8 cellular contexts compared by ENCODE assay signal in the genomic region with DNA sequence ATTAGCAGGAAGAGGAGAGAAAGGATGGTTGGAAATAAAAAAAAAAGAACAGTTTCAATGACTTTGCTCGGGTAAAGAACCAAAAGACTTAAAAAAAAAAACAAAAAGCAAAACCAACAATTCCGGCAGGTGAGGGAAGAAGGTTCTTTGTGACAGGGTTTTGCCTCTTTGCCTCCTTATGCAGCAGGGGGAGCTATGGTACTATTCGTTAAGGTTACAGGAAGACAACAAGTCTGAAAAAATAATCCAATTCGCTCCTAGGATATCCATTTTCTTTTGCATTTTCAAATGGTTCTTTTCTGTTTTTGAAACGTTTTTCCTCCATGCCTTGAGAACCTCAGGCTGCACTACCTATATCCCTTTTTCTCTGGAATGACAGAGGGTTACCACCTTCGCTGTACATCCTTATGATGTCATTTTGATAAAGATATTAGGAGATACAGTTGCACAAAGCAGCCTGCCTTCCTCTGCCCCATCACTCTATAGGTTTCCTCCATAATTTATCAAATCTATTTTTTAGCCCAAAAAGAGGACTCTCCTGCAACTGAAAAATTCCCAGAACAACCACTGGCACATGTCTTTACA. TPM values are rescaled to one million over a fixed set of nuclear protein-coding genes. Genes with fewer than 3 reads are reported as not detected.
DNase-seq lines count a peak whose midpoint lies in the region; ATAC-seq lines count a peak whose summit lies in the region.

No MANE protein-coding gene starts in this region.

- H3K9me3 ChIP-seq in HAP-1 (no peaks in the 10 kb centered on the region), iPS DF 6.9 (ENCODE audit: control insufficient read depth, insufficient read depth, low read length) (no peaks in the 10 kb centered on the region)

- no peaks in the 10 kb centered on the region for H3K36me3 Mint-ChIP-seq in activated CD8-positive, alpha-beta T cell treated with anti-CD3 and anti-CD28 coated beads, Interleukin-2, amount 10 ng/mL, durations not matched to agents 7 days and 5 days (ENCODE audit: low read depth)

- H3K27me3 ChIP-seq in HAP-1 (ENCODE audit: low read depth) = no peaks in the 10 kb centered on the region
- no peaks in the 10 kb centered on the region for H3K27me3 ChIP-seq in iPS DF 6.9 (ENCODE audit: control insufficient read depth, insufficient read depth, low read length)

- no peaks in the 10 kb centered on the region for H3K4me1 Mint-ChIP-seq in activated CD8-positive, alpha-beta T cell treated with anti-CD3 and anti-CD28 coated beads, Interleukin-2, amount 10 ng/mL, durations not matched to agents 7 days and 5 days (ENCODE audit: low read depth)

- H3K4me1 ChIP-seq in HAP-1 = 0 out of 2 replicates have a peak, but pooled peaks cover 3% of the 10 kb centered on the region
- no peaks in the 10 kb centered on the region for H3K4me1 ChIP-seq in iPS DF 6.9 (ENCODE audit: control insufficient read depth, insufficient read depth, low read length)

- no peak overlapping the region for H3K27ac ChIP-seq in iPS DF 6.9 (ENCODE audit: low read length)

- peak; percentile 68 for ATAC-seq in activated CD8-positive, alpha-beta T cell treated with anti-CD3 and anti-CD28 coated beads, Interleukin-2, amount 10 ng/mL, durations not matched to agents 7 days and 5 days
- no peak for ATAC-seq in HG03095 (IDR thresholded peaks at IDR 0.05; ENCODE audit: unreplicated experiment)

- no peaks in the 10 kb centered on the region for H3K9me3 Mint-ChIP-seq in activated CD8-positive, alpha-beta T cell treated with anti-CD3 and anti-CD28 coated beads, Interleukin-2, amount 10 ng/mL, durations not matched to agents 7 days and 5 days (ENCODE audit: insufficient read depth)

- no peaks in the 10 kb centered on the region for H3K36me3 ChIP-seq in HAP-1 (replicated peaks)
- no peaks in the 10 kb centered on the region; the same call in 1 of the 2 replicates for H3K36me3 ChIP-seq in iPS DF 6.9 (ENCODE audit: control insufficient read depth, insufficient read depth, low read length)

- H3K4me3 ChIP-seq in HAP-1 (no peak overlapping the region), iPS DF 6.9 (ENCODE audit: low read length) (no peak overlapping the region)

- POLR2A ChIA-PET in activated CD8-positive, alpha-beta T cell treated with anti-CD3 and anti-CD28 coated beads, Interleukin-2, amount 10 ng/mL, durations not matched to agents 7 days and 5 days (lab: Charles Lee) = interaction anchor here (0.6 kb wide), 1 partner anchor 548 kb away, joined by 3 read pairs; no protein-coding TSS in a partner anchor

- CTCF ChIA-PET in activated CD8-positive, alpha-beta T cell treated with anti-CD3 and anti-CD28 coated beads, Interleukin-2, amount 10 ng/mL, durations not matched to agents 7 days and 5 days (lab: Charles Lee) = interaction anchor here (1.2 to 1.7 kb wide), 3 partner anchors 9 to 58 kb away, joined by 4 to 11 read pairs (median 4); no protein-coding TSS in a partner anchor

- no CpG with 5 or more reads among the region's 6 CpGs for WGBS in iPS DF 6.9 (ENCODE audit: insufficient coverage, insufficient read length)

- DNase-seq in DMS 273 (lab: John Stamatoyannopoulos, UW; ENCODE audit: unreplicated experiment) (peak; percentile 75), DMS 273 treated with DMSO at 0.1 percent for 48 hours (lab: John Stamatoyannopoulos, UW) (no peak), HAP-1 (ENCODE audit: low spot score in 2 of 2) (peak; percentile 65 to 77), NCI-H226 (peak; percentile 40), iPS DF 6.9 (ENCODE audit: low read depth, low spot score) (peak; percentile 35), superior temporal gyrus (ENCODE audit: extremely low spot score) (peak; percentile 73)
- DNase-seq in activated CD8-positive, alpha-beta T cell treated with anti-CD3 and anti-CD28 coated beads, Interleukin-2, amount 10 ng/mL, durations not matched to agents 7 days and 5 days = peak; percentile 64

- peaks cover 9% of the 10 kb centered on the region for H3K27me3 Mint-ChIP-seq in activated CD8-positive, alpha-beta T cell treated with anti-CD3 and anti-CD28 coated beads, Interleukin-2, amount 10 ng/mL, durations not matched to agents 7 days and 5 days (ENCODE audit: low read depth)

- no peak overlapping the region for H3K27ac Mint-ChIP-seq in activated CD8-positive, alpha-beta T cell treated with anti-CD3 and anti-CD28 coated beads, Interleukin-2, amount 10 ng/mL, durations not matched to agents 7 days and 5 days

- in situ Hi-C loops in HAP-1 (cut with MboI; ENCODE audit: low sequenced_read_pairs) = no loop called here

- H3K4me3 Mint-ChIP-seq in activated CD8-positive, alpha-beta T cell treated with anti-CD3 and anti-CD28 coated beads, Interleukin-2, amount 10 ng/mL, durations not matched to agents 7 days and 5 days = no peak overlapping the region

RNA-seq across cellular contexts. Expression of gene CFAP20DC, which starts 55.0 kb away (rescaled TPM):
- total RNA-seq in activated CD8-positive, alpha-beta T cell treated with anti-CD3 and anti-CD28 coated beads, Interleukin-2, amount 10 ng/mL, durations not matched to agents 7 days and 5 days = 1 to 10 TPM; 1.5 to 1.6 TPM
